In the genomic region with DNA sequence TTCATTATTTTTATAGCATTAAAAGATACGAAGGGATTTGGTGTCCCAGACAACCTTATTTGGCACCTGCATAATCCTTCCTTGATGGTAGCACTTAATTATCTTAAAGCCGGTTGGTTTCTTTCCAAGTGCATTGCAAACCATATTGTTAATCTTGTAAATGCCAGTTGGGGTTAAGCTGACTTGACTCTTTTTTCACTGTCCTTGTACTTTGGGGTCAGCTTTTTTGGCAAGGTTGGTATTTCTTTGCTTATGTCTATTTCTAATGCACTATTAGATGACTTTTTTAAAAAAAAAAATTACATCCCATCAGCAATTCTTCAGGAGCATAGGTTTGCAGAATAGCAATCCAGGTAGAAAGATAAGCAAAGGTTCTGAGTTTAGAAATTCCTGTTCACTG, we compare ENCODE assay signal across 19 cellular contexts.
DNase-seq lines count a peak whose midpoint lies in the region; ATAC-seq, FAIRE-seq and TF ChIP-seq lines count a peak whose summit lies in the region.
"Had no signal": no experiment of that assay in that cellular context is flagged by ENCODE, and none has a peak within 500 bp of the region (broad histone marks: within the 10 kb centered on the region; RNA-seq: fewer than 3 reads in every experiment).

No MANE protein-coding gene starts in this region.

- no peak overlapping the region for H3K4me3 Mint-ChIP-seq in chondrocyte (ENCODE audit: unreplicated experiment)
- H3K4me3 Mint-ChIP-seq: B cell; CD8-positive, alpha-beta memory T cell had no signal

- TF ChIP-seq POLR2A in HepG2 (IDR thresholded peaks at IDR 0.05; ENCODE audit: insufficient read depth in 1 of 2, low read depth in 2 of 2, low read length in 2 of 2) (no peak), right lobe of liver (IDR thresholded peaks at IDR 0.05) (no peak)

- TF ChIP-seq CTCF in HepG2 (CRISPR knock-in tag; IDR thresholded peaks at IDR 0.05) (no peak), right lobe of liver (IDR thresholded peaks at IDR 0.05) (no peak), chondrocyte (IDR thresholded peaks at IDR 0.05) (no peak), GM13977 (IDR thresholded peaks at IDR 0.05; ENCODE audit: extremely low read depth, insufficient read depth, missing control alignments) (no peak)

- no peak for TF ChIP-seq RAD21 in HepG2 (CRISPR knock-in tag; IDR thresholded peaks at IDR 0.05)

- H3K27me3 ChIP-seq in HepG2 (ENCODE audit: control insufficient read depth in 1 of 2, insufficient read depth in 2 of 2, low read length in 2 of 2) (no peaks in the 10 kb centered on the region), right lobe of liver (no peaks in the 10 kb centered on the region)
- H3K27me3 ChIP-seq: BLaER1 treated with 17β-estradiol and CSF1 and Interleukin-3, amounts not matched to agents 10 nM and 100 nM had no signal

- H3K27ac ChIP-seq in HepG2 (ENCODE audit: extremely low read length, insufficient read depth, low read length) (no peak overlapping the region), right lobe of liver (no peak overlapping the region)
- H3K27ac ChIP-seq: BLaER1 treated with 17β-estradiol and CSF1 and Interleukin-3, amounts not matched to agents 10 nM and 100 nM had no signal

- CTCF ChIA-PET in HepG2 (lab: Yijun Ruan, JAX; ENCODE audit: low intra/inter-chr PET ratio, low total read pairs) = no interaction called here

- in situ Hi-C loops in HepG2 (cut with HindIII; ENCODE audit: extremely low pct_ligation_motif_present, low pct_unique_long_range_greater_than_20kb) = no loop called here
- in situ Hi-C loops in GM13977 (cut with MboI; ENCODE audit: low pct_unique_long_range_greater_than_20kb, low sequenced_read_pairs, unreplicated experiment) = no loop called here

- intact Hi-C loops in HepG2 (cut with micrococcal nuclease; ENCODE audit: unreplicated experiment) = no loop called here
- intact Hi-C loops in right lobe of liver (cut with DNase I) = no loop called here

- H3K4me3 ChIP-seq in HepG2 (replicated peaks in 1 of 3; ENCODE audit: insufficient read depth in 1 of 3, low read depth in 2 of 3, low read length in 3 of 3) (no peak overlapping the region), right lobe of liver (no peak overlapping the region)
- H3K4me3 ChIP-seq: BLaER1 treated with 17β-estradiol and CSF1 and Interleukin-3, amounts not matched to agents 10 nM and 100 nM; K562 had no signal

- 0% methylated on average over 2 of the region's 2 CpGs for WGBS in HepG2 (ENCODE audit: low lambda C conversion rate)
- 54% methylated on average over 2 of the region's 2 CpGs for WGBS in right lobe of liver (ENCODE audit: insufficient coverage, low coverage, low lambda C conversion rate, missing lambda C conversion rate)

- POLR2A ChIA-PET in HepG2 (lab: Yijun Ruan, JAX) = no interaction called here

- TF ChIP-seq EP300 in HepG2 (IDR thresholded peaks at IDR 0.05; ENCODE audit: low read depth in 2 of 2, low read length in 2 of 2) = no peak
- TF ChIP-seq EP300 in HepG2 (CRISPR knock-in tag; IDR thresholded peaks at IDR 0.05; ENCODE audit: borderline replicate concordance) = no peak

- H3K9me3 ChIP-seq in HepG2 (ENCODE audit: low read length) (peaks cover 27% of the 10 kb centered on the region), right lobe of liver (no peaks in the 10 kb centered on the region)

- H3K4me2 ChIP-seq in HepG2 (ENCODE audit: low read depth, low read length) = no peak overlapping the region
- H3K4me2 ChIP-seq: BLaER1 treated with 17β-estradiol and CSF1 and Interleukin-3, amounts not matched to agents 10 nM and 100 nM had no signal

- no peak for DNase-seq in HepG2 (ENCODE audit: low spot score)
- DNase-seq in right lobe of liver = no peak
- DNase-seq in M059J (ENCODE audit: low read depth) = peak; percentile 50
- no peak for DNase-seq in chondrocyte (ENCODE audit: low spot score)
- no peak for DNase-seq in NCI-H2227 treated with DMSO at 0.1 percent for 48 hours (lab: John Stamatoyannopoulos, UW)
- DNase-seq in dedifferentiated amniotic fluid mesenchymal stem cell (ENCODE audit: extremely low spot score) = no peak
- no peak for DNase-seq in T1000 (lab: John Stamatoyannopoulos, UW)
- DNase-seq in GM13977 (ENCODE audit: low spot score) = no peak
- DNase-seq: 8988T; CD8-positive, alpha-beta memory T cell; COR-L47; DMS153; DMS79 treated with DMSO at 0.1 percent for 48 hours; GF-D8; HCEC 1CT had no signal

- no peak for FAIRE-seq in HepG2 (lab: Jason Lieb, UNC)
- FAIRE-seq: H1, K562 had no signal

- H3K4me1 ChIP-seq in HepG2 (ENCODE audit: insufficient read depth, low read length) = no peaks in the 10 kb centered on the region
- H3K4me1 ChIP-seq in right lobe of liver = no peaks in the 10 kb centered on the region
- H3K4me1 ChIP-seq: BLaER1 treated with 17β-estradiol and CSF1 and Interleukin-3, amounts not matched to agents 10 nM and 100 nM had no signal

- peaks cover 19% of the 10 kb centered on the region for H3K4me1 Mint-ChIP-seq in chondrocyte (ENCODE audit: low read depth)
- H3K4me1 Mint-ChIP-seq: B cell; CD8-positive, alpha-beta memory T cell had no signal

- no peak overlapping the region for H2AFZ ChIP-seq in HepG2 (ENCODE audit: low read length)

- H3K27me3 Mint-ChIP-seq in chondrocyte (ENCODE audit: low read depth) = no peaks in the 10 kb centered on the region
- H3K27me3 Mint-ChIP-seq: B cell; CD8-positive, alpha-beta memory T cell had no signal

- H3K36me3 ChIP-seq in HepG2 (replicated peaks in 1 of 2; ENCODE audit: control insufficient read depth in 1 of 2, insufficient read depth in 2 of 2, low read length in 2 of 2) (no peaks in the 10 kb centered on the region), right lobe of liver (no peaks in the 10 kb centered on the region)

- no peaks in the 10 kb centered on the region for H4K20me1 ChIP-seq in HepG2 (ENCODE audit: insufficient read depth, low read length)
- H4K20me1 ChIP-seq: BLaER1 treated with 17β-estradiol and CSF1 and Interleukin-3, amounts not matched to agents 10 nM and 100 nM had no signal

- H3K27ac Mint-ChIP-seq in chondrocyte (ENCODE audit: unreplicated experiment) = peak overlapping the region; percentile 6
- H3K27ac Mint-ChIP-seq: B cell; CD8-positive, alpha-beta memory T cell had no signal

- ATAC-seq in HepG2 (no peak), right lobe of liver (no peak)
- ATAC-seq: K562 had no signal

- H3K79me2 ChIP-seq in HepG2 (ENCODE audit: insufficient read depth, low read length) = no peaks in the 10 kb centered on the region

- no peak overlapping the region for H3K9ac ChIP-seq in HepG2 (ENCODE audit: insufficient read depth, low read depth, low read length)
- H3K9ac ChIP-seq: BLaER1 treated with 17β-estradiol and CSF1 and Interleukin-3, amounts not matched to agents 10 nM and 100 nM had no signal

- peaks cover 11% of the 10 kb centered on the region for H3K9me3 Mint-ChIP-seq in chondrocyte (ENCODE audit: low read depth)

- no peaks in the 10 kb centered on the region for H3K36me3 Mint-ChIP-seq in chondrocyte (ENCODE audit: low read depth)
- H3K36me3 Mint-ChIP-seq: CD8-positive, alpha-beta memory T cell had no signal

- BruUV-seq in HepG2 (replicated peaks; lab: Mats Ljungman, UMichigan) = no TSS peak

TF ChIP-seq in HepG2, 621 proteins besides CTCF, POLR2A, EP300 and RAD21:
- TF ChIP-seq ZNF83 (CRISPR knock-in tag; IDR thresholded peaks at IDR 0.05; ENCODE audit: borderline replicate concordance) (no peak), BHLHE40 (IDR thresholded peaks at IDR 0.05; ENCODE audit: low read length) (no peak), NFKBIZ (CRISPR knock-in tag; IDR thresholded peaks at IDR 0.05) (no peak), ZNF878 (CRISPR knock-in tag; IDR thresholded peaks at IDR 0.05) (no peak), PCBP2 (optimal IDR thresholded peaks at IDR 0.05; ENCODE audit: low read depth, low read length, poor library complexity, severe bottlenecking) (no peak), CHD2 (IDR thresholded peaks at IDR 0.05; ENCODE audit: low read depth, low read length) (no peak), EHMT2 (IDR thresholded peaks at IDR 0.05; ENCODE audit: borderline replicate concordance, low read depth, low read length) (no peak), MAFK (conservative IDR thresholded peaks at IDR 0.05 in 1 of 2, IDR thresholded peaks at IDR 0.05 in 1 of 2; ENCODE audit: low read length in 2 of 2) (peak; percentile 55 to 69), NR2F2 (IDR thresholded peaks at IDR 0.05; ENCODE audit: borderline replicate concordance, low read depth) (no peak), ZFP1 (CRISPR knock-in tag; IDR thresholded peaks at IDR 0.05) (no peak), MAFF (IDR thresholded peaks at IDR 0.05; ENCODE audit: low read depth, low read length) (peak; percentile 58), SUZ12 (IDR thresholded peaks at IDR 0.05; ENCODE audit: low read depth, low read length) (no peak), ZNF703 (CRISPR knock-in tag; IDR thresholded peaks at IDR 0.05; ENCODE audit: borderline replicate concordance) (no peak)
- TF ChIP-seq, protein P1, sequence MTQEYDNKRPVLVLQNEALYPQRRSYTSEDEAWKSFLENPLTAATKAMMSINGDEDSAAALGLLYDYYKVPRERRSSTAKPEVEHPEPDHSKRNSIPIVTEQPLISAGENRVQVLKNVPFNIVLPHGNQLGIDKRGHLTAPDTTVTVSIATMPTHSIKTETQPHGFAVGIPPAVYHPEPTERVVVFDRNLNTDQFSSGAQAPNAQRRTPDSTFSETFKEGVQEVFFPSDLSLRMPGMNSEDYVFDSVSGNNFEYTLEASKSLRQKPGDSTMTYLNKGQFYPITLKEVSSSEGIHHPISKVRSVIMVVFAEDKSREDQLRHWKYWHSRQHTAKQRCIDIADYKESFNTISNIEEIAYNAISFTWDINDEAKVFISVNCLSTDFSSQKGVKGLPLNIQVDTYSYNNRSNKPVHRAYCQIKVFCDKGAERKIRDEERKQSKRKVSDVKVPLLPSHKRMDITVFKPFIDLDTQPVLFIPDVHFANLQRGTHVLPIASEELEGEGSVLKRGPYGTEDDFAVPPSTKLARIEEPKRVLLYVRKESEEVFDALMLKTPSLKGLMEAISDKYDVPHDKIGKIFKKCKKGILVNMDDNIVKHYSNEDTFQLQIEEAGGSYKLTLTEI (CRISPR knock-in tag; conservative IDR thresholded peaks at IDR 0.05) = no peak
